In genomic region chr6:72939029-72939428, GRCh38 we compare ENCODE assay signal across 15 cellular contexts.
DNase-seq lines count a peak whose midpoint lies in the region; ATAC-seq and TF ChIP-seq lines count a peak whose summit lies in the region.
"Had no signal": no experiment of that assay in that cellular context is flagged by ENCODE, and none has a peak within 500 bp of the region (broad histone marks: within the 10 kb centered on the region; RNA-seq: fewer than 3 reads in every experiment).

No MANE protein-coding gene starts in this region.

- no peak for ATAC-seq in SK-N-SH treated with all-trans-retinoic acid at 6 μM for 48 hours
- ATAC-seq: HCT116 had no signal

- DNase-seq in NCI-H2171 treated with DMSO at 0.1 percent for 48 hours (lab: John Stamatoyannopoulos, UW) (peak; percentile 2), NCI-H2171 (lab: John Stamatoyannopoulos, UW) (no peak), NCI-H1092 treated with DMSO at 0.1 percent for 48 hours (lab: John Stamatoyannopoulos, UW) (peak; percentile 45), NCI-H69 (lab: John Stamatoyannopoulos, UW) (peak; percentile 55), retina (peak; percentile 37), NCI-H146 treated with DMSO at 0.1 percent for 48 hours (lab: John Stamatoyannopoulos, UW; ENCODE audit: unreplicated experiment) (no peak), islet precursor cell (no peak)
- DNase-seq: ACHN; CD4-positive, CD25-positive, alpha-beta regulatory T cell; DMS153; DMS79 treated with DMSO at 0.1 percent for 48 hours; EL; GM23248 had no signal

TF ChIP-seq in SK-N-SH treated with all-trans-retinoic acid at 6 μM for 48 hours, 23 proteins besides CTCF, POLR2A, EP300 and RAD21:
- TF ChIP-seq ZNF565 (CRISPR knock-in tag; conservative IDR thresholded peaks at IDR 0.05; ENCODE audit: low read depth): no peak
- no peak for TF ChIP-seq ISL1 (CRISPR knock-in tag; IDR thresholded peaks at IDR 0.05)
- TF ChIP-seq CREB5 (CRISPR knock-in tag; IDR thresholded peaks at IDR 0.05; ENCODE audit: low read depth): no peak
- no peak for TF ChIP-seq OSR1 (CRISPR knock-in tag; IDR thresholded peaks at IDR 0.05)
- TF ChIP-seq ARNTL (CRISPR knock-in tag; IDR thresholded peaks at IDR 0.05; ENCODE audit: borderline replicate concordance, low read depth): no peak
- no peak for TF ChIP-seq ZFP30 (CRISPR knock-in tag; IDR thresholded peaks at IDR 0.05)

Comparison
In these comparisons a context has a peak if more than half of its experiments do, and no peak if none do; other contexts are left out.
1. DNase-seq: peak in NCI-H2171 treated with DMSO at 0.1 percent for 48 hours (single experiment), NCI-H1092 treated with DMSO at 0.1 percent for 48 hours (single experiment), NCI-H69 (single experiment) and retina (single experiment); none in NCI-H2171 (single experiment), NCI-H146 treated with DMSO at 0.1 percent for 48 hours (single experiment) and islet precursor cell (single experiment).